Comparison of ENCODE assay signal across 22 cellular contexts in the genomic region with DNA sequence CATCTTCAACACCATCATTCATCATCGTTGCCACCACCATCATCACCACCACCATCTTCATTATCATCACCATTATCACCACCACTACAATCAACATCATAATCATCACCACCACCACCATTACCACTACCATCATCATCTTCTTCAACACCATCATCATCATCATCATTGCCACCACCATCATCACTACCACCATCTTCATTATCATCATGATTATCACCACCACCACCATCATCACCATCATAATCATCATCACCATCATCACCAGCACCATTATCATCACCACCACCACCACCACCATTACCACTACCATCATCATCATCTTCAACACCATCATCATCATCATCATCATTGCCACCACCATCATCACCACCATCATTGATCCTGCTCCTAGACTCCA.
"Had no signal": no experiment of that assay in that cellular context is flagged by ENCODE, and none has a peak within 500 bp of the region (broad histone marks: within the 10 kb centered on the region; RNA-seq: fewer than 3 reads in every experiment).

No MANE protein-coding gene starts in this region.

- H2AFZ ChIP-seq: parathyroid adenoma had no signal

- H3K27me3 ChIP-seq: stomach, thyroid gland, tibial nerve, upper lobe of left lung, uterus had no signal

- H3K27ac ChIP-seq: parathyroid adenoma, psoas muscle, stomach, thoracic aorta, tibial nerve, upper lobe of left lung, uterus had no signal

- DNase-seq: naive B cell; naive thymus-derived CD8-positive, alpha-beta T cell; nephron progenitor cell; psoas muscle; right cardiac atrium; small intestine; stimulated activated CD4-positive, alpha-beta T cell treated with anti-CD3 and anti-CD28 coated beads, Interleukin-15, amount 100 ng/mL, for 24 hours; stimulated activated CD4-positive, alpha-beta T cell treated with anti-CD3 and anti-CD28 coated beads, Interleukin-2, amount 100 ng/mL, for 24 hours; stimulated activated CD4-positive, alpha-beta T cell treated with anti-CD3 and anti-CD28 coated beads, Interleukin-2, amount 100 ng/mL, for 48 hours; stimulated activated CD4-positive, alpha-beta T cell treated with anti-CD3 and anti-CD28 coated beads, Interleukin-4, amount 100 ng/mL, for 24 hours; stimulated activated naive B cell treated with anti-CD40 and anti-IgM and Interleukin-4, amounts not matched to agents 10 μg/mL and 1 μg/mL and 100 μg/mL, for 72 hours; stimulated activated naive CD4-positive, alpha-beta T cell treated with Interleukin-2 at 50 U/mL for 16 hours; stomach; thyroid gland; trophoblast cell; upper lobe of left lung; uterus had no signal

- H3K9ac ChIP-seq: parathyroid adenoma had no signal

- ATAC-seq: naive thymus-derived CD8-positive, alpha-beta T cell; natural killer cell treated with Interleukin-12 subunit alpha and Interleukin-12 subunit beta and Interleukin-15 and Interleukin-18, amount 100 ng/mL, for 72 hours; stimulated activated effector memory CD8-positive, alpha-beta T cell treated with anti-CD3 and anti-CD28 coated beads, Interleukin-12 subunit alpha, Interleukin-12 subunit beta, amount 100 ng/mL, for 72 hours had no signal

- H3K36me3 ChIP-seq: stomach, thoracic aorta, thyroid gland, tibial nerve, upper lobe of left lung, uterus had no signal

- H3K4me1 ChIP-seq: parathyroid adenoma, psoas muscle, stomach, tibial nerve, uterus had no signal

- FAIRE-seq: small intestine had no signal

- H3K4me3 ChIP-seq: psoas muscle, stomach, thoracic aorta, thyroid gland, tibial nerve, upper lobe of left lung, uterus had no signal

- H3K9me3 ChIP-seq: psoas muscle, thoracic aorta, thyroid gland had no signal
